ENCODE assay signal across 8 cellular contexts in genomic region chrX:318068-318738, GRCh38. TPM values are rescaled to one million over a fixed set of nuclear protein-coding genes. Genes with fewer than 3 reads are reported as not detected.
DNase-seq lines count a peak whose midpoint lies in the region; ATAC-seq and TF ChIP-seq lines count a peak whose summit lies in the region.

No MANE protein-coding gene starts in this region.

- peaks cover 1% of the 10 kb centered on the region for H3K27me3 Mint-ChIP-seq in brain
- H3K27me3 Mint-ChIP-seq in immature natural killer cell (ENCODE audit: low read depth in 3 of 3) = peaks cover 21 to 31% (median 23%) of the 10 kb centered on the region in 3 donors

- H3K4me1 Mint-ChIP-seq in brain = peaks cover 19% of the 10 kb centered on the region
- peaks cover 24 to 26% of the 10 kb centered on the region in 2 donors for H3K4me1 Mint-ChIP-seq in immature natural killer cell

- peaks cover 10% of the 10 kb centered on the region for H3K36me3 Mint-ChIP-seq in brain
- H3K36me3 Mint-ChIP-seq in immature natural killer cell = peaks cover 5 to 7% (median 5%) of the 10 kb centered on the region in 3 donors

- no peaks in the 10 kb centered on the region for H3K9me3 ChIP-seq in SK-N-MC (ENCODE audit: low read depth, low read length)

- TF ChIP-seq POLR2A in GM18505 (IDR thresholded peaks at IDR 0.05; ENCODE audit: borderline replicate concordance, extremely low read depth, insufficient read depth, insufficient read length) = peak; percentile 67

- H3K9me3 Mint-ChIP-seq in brain (peaks cover 0 to 5% (median 4%) of the 10 kb centered on the region in 5 experiments), immature natural killer cell (no peaks in the 10 kb centered on the region)

- H3K27ac Mint-ChIP-seq in brain = peak overlapping the region; percentile 96 to 99 (median 98)
- H3K27ac Mint-ChIP-seq in immature natural killer cell = peak overlapping the region; percentile 91 to 99 (median 96)

- H3K4me3 Mint-ChIP-seq in brain (peak overlapping the region; percentile 86 to 97 (median 92)), immature natural killer cell (peak overlapping the region; percentile 75 to 97 (median 90))

- H3K36me3 ChIP-seq in SK-N-MC (ENCODE audit: insufficient read depth, low read length) = peaks cover 13% of the 10 kb centered on the region; the same call in 1 of the 2 replicates

- DNase-seq in SK-N-MC (ENCODE audit: low read depth, low spot score) (peak; percentile 96), immature natural killer cell (peak; percentile 96 to 98 (median 98)), NK-92 (lab: John Stamatoyannopoulos, UW; ENCODE audit: unreplicated experiment) (no peak), C1 segment of cervical spinal cord (lab: John Stamatoyannopoulos, UW) (no peak)
- peak; percentile 96 to 99 (median 98) for DNase-seq in stimulated activated CD4-positive, alpha-beta T cell treated with anti-CD3 and anti-CD28 coated beads, Interleukin-12 subunit alpha, Interleukin-12 subunit beta, amount 100 ng/mL, for 48 hours (ENCODE audit: low read depth in 2 of 3, low spot score in 1 of 3)

- peak overlapping the region; percentile 88 for H3K9ac ChIP-seq in SK-N-MC (ENCODE audit: insufficient read length)

- no peak for TF ChIP-seq CTCF in brain (conservative IDR thresholded peaks at IDR 0.05)

- peak overlapping the region; percentile 93 for H3K27ac ChIP-seq in SK-N-MC

- ATAC-seq in GM18505 (IDR thresholded peaks at IDR 0.05; ENCODE audit: unreplicated experiment) = peak; percentile 51
- peak; percentile 67 for ATAC-seq in HG02943 (IDR thresholded peaks at IDR 0.05; ENCODE audit: low read depth, unreplicated experiment)

- H3K4me3 ChIP-seq in SK-N-MC = peak overlapping the region; percentile 87

RNA-seq across cellular contexts. Expression of gene GTPBP6, which starts 0.4 kb away (rescaled TPM):
- polyA plus RNA-seq in brain (ENCODE audit: insufficient read depth, low read depth, low replicate concordance) (33.5 TPM), immature natural killer cell (10 to 100 TPM; 37.2 to 44.1 (median 41.4) TPM)

RNA-seq across cellular contexts. Expression of gene PLCXD1, which starts 37.0 kb away (rescaled TPM):
- polyA plus RNA-seq in brain (ENCODE audit: insufficient read depth, low read depth, low replicate concordance) (9.3 TPM), immature natural killer cell (1 to 10 TPM; 1.2 to 7.5 (median 2.8) TPM)

Comparison
In these comparisons a context has a peak if more than half of its experiments do, and no peak if none do; other contexts are left out.
1. DNase-seq: peak in SK-N-MC (single experiment), immature natural killer cell (3 of 3) and stimulated activated CD4-positive, alpha-beta T cell treated with anti-CD3 and anti-CD28 coated beads, Interleukin-12 subunit alpha, Interleukin-12 subunit beta, amount 100 ng/mL, for 48 hours (3 of 3); none in NK-92 (single experiment) and C1 segment of cervical spinal cord (0 of 14).